ENCODE assay signal across 22 cellular contexts in genomic region chr14:62125793-62126192, GRCh38.
"Had no signal": no experiment of that assay in that cellular context is flagged by ENCODE, and none has a peak within 500 bp of the region (broad histone marks: within the 10 kb centered on the region; RNA-seq: fewer than 3 reads in every experiment).

No MANE protein-coding gene starts in this region.

- H3K9me3 ChIP-seq: neutrophil, sigmoid colon, testis, tibial nerve, upper lobe of right lung had no signal

- H3K27me3 ChIP-seq: testis had no signal

- H3K36me3 ChIP-seq: neutrophil, sigmoid colon, tibial nerve, upper lobe of right lung had no signal

- ATAC-seq: left colon; left ventricle myocardium superior; naive thymus-derived CD4-positive, alpha-beta T cell; stimulated activated naive B cell treated with anti-CD40 and anti-IgM and Interleukin-4, amounts not matched to agents 10 μg/mL and 1 μg/mL and 100 μg/mL, for 72 hours; stimulated activated naive CD8-positive, alpha-beta T cell treated with anti-CD3 and anti-CD28 coated beads, Interleukin-15, amount 100 ng/mL, for 72 hours; upper lobe of right lung had no signal

- H3K27ac ChIP-seq: dorsolateral prefrontal cortex, hepatocyte, neutrophil, sigmoid colon, skin epidermis, testis, tibial nerve, upper lobe of right lung had no signal

- H3K4me3 ChIP-seq: dorsolateral prefrontal cortex, hepatocyte, lung, sigmoid colon, skin epidermis, testis, tibial nerve, upper lobe of right lung had no signal

- H2AFZ ChIP-seq: hepatocyte had no signal

- H3K4me1 ChIP-seq: sigmoid colon, testis, upper lobe of right lung had no signal

- H3K4me2 ChIP-seq: hepatocyte had no signal

- H3K4me1 Mint-ChIP-seq: nephron progenitor cell; stimulated activated naive B cell treated with anti-CD40 and anti-IgM and Interleukin-4, amounts not matched to agents 10 μg/mL and 1 μg/mL and 100 μg/mL, for 72 hours; stimulated activated naive CD8-positive, alpha-beta T cell treated with anti-CD3 and anti-CD28 coated beads, Interleukin-15, amount 100 ng/mL, for 72 hours had no signal

- H3K36me3 Mint-ChIP-seq: naive thymus-derived CD4-positive, alpha-beta T cell; stimulated activated naive B cell treated with anti-CD40 and anti-IgM and Interleukin-4, amounts not matched to agents 10 μg/mL and 1 μg/mL and 100 μg/mL, for 72 hours had no signal

- H3K9me3 Mint-ChIP-seq: naive thymus-derived CD4-positive, alpha-beta T cell; nephron progenitor cell; stimulated activated naive B cell treated with anti-CD40 and anti-IgM and Interleukin-4, amounts not matched to agents 10 μg/mL and 1 μg/mL and 100 μg/mL, for 72 hours; stimulated activated naive CD8-positive, alpha-beta T cell treated with anti-CD3 and anti-CD28 coated beads, Interleukin-15, amount 100 ng/mL, for 72 hours had no signal

- H3K79me2 ChIP-seq: hepatocyte had no signal

- H3K4me3 Mint-ChIP-seq: naive thymus-derived CD4-positive, alpha-beta T cell; nephron progenitor cell; stimulated activated naive B cell treated with anti-CD40 and anti-IgM and Interleukin-4, amounts not matched to agents 10 μg/mL and 1 μg/mL and 100 μg/mL, for 72 hours; stimulated activated naive CD8-positive, alpha-beta T cell treated with anti-CD3 and anti-CD28 coated beads, Interleukin-15, amount 100 ng/mL, for 72 hours had no signal

- H3K27ac Mint-ChIP-seq: naive thymus-derived CD4-positive, alpha-beta T cell; nephron progenitor cell; stimulated activated naive B cell treated with anti-CD40 and anti-IgM and Interleukin-4, amounts not matched to agents 10 μg/mL and 1 μg/mL and 100 μg/mL, for 72 hours; stimulated activated naive CD8-positive, alpha-beta T cell treated with anti-CD3 and anti-CD28 coated beads, Interleukin-15, amount 100 ng/mL, for 72 hours had no signal

- DNase-seq: cortex of kidney; dorsolateral prefrontal cortex; effector CD8-positive, alpha-beta T cell; foreskin melanocyte; head of caudate nucleus; left colon; left ventricle myocardium superior; mesendoderm; naive thymus-derived CD4-positive, alpha-beta T cell; nephron progenitor cell; sigmoid colon; stimulated activated CD4-positive, alpha-beta T cell treated with anti-CD3 and anti-CD28 coated beads, Interleukin-2, amount 100 ng/mL, for 24 hours; stimulated activated CD4-positive, alpha-beta T cell treated with anti-CD3 and anti-CD28 coated beads, Interleukin-4, amount 100 ng/mL, for 4 hours; stimulated activated naive B cell treated with anti-CD40 and anti-IgM and Interleukin-4, amounts not matched to agents 10 μg/mL and 1 μg/mL and 100 μg/mL, for 72 hours; stimulated activated naive CD8-positive, alpha-beta T cell treated with anti-CD3 and anti-CD28 coated beads, Interleukin-15, amount 100 ng/mL, for 72 hours; testis; upper lobe of right lung had no signal
